Comparison of ENCODE assay signal across 8 cellular contexts in genomic region chr22:31489632-31490495, GRCh38. TPM values are rescaled to one million over a fixed set of nuclear protein-coding genes. Genes with fewer than 3 reads are reported as not detected.
A peak's percentile ranks its signal among the peaks of the same experiment; 100 is the strongest.
DNase-seq lines count a peak whose midpoint lies in the region; ATAC-seq and TF ChIP-seq lines count a peak whose summit lies in the region.

TSS of gene EIF4ENIF1 (minus strand) at chr22:31489842. CDS start at chr22:31488718, 1,124 bp downstream.

- ATAC-seq in HG02943 (IDR thresholded peaks at IDR 0.05; ENCODE audit: low read depth, unreplicated experiment), result peak; percentile 32

- H3K27me3 ChIP-seq in spleen (replicated peaks in 1 of 7), result no peaks in the 10 kb centered on the region

- intact Hi-C loops in spleen (cut with DNase I; ENCODE audit: low total_unique reads), result loop anchor here (10.0 kb wide), 1 partner anchor 145 kb away; no protein-coding TSS in a partner anchor

- H3K4me1 ChIP-seq in spleen, result peaks cover 20 to 84% (median 47%) of the 10 kb centered on the region in 6 donors

- DNase-seq in DMS53 (lab: John Stamatoyannopoulos, UW) (peak; percentile 73), DMS53 treated with DMSO at 0.1 percent for 48 hours (lab: John Stamatoyannopoulos, UW; ENCODE audit: unreplicated experiment) (no peak), NCI-H2196 (lab: John Stamatoyannopoulos, UW; ENCODE audit: unreplicated experiment) (peak; percentile 63), cardiac fibroblast (ENCODE audit: low read depth in 2 of 2) (peak; percentile 86 to 93), iris pigment epithelial cell (ENCODE audit: low read depth) (peak; percentile 86), spleen (peak; percentile 97)
- peak; percentile 59 to 75 (median 72) for DNase-seq in activated CD4-positive, CD25-positive, alpha-beta regulatory T cell (lab: John Stamatoyannopoulos, UW)

- peaks cover 0 to 35% (median 12%) of the 10 kb centered on the region in 6 donors for H3K36me3 ChIP-seq in spleen

- 0 to 1% (median 1%) methylated on average over 30 to 100 of the region's 100 CpGs for WGBS in spleen, 5 donors

- H3K9me3 ChIP-seq in spleen, result no peaks in the 10 kb centered on the region

- TF ChIP-seq POLR2A in spleen (IDR thresholded peaks at IDR 0.05), result peak in 2 of 3 donors; percentile 47 to 64

- H3K27ac ChIP-seq in spleen, result peak within 1 kb of the TSS; percentile 96 to 99 (median 98)

- TF ChIP-seq CTCF in cardiac fibroblast (IDR thresholded peaks at IDR 0.05; ENCODE audit: low read depth, low read length) (no peak), spleen (IDR thresholded peaks at IDR 0.05 in 8 of 11, conservative IDR thresholded peaks at IDR 0.05 in 3 of 11) (no peak)

- H3K4me3 ChIP-seq in cardiac fibroblast (replicated peaks in 1 of 2; ENCODE audit: low read depth in 2 of 2, low read length in 2 of 2) (peak within 1 kb of the TSS; percentile 82 to 92), spleen (peak within 1 kb of the TSS; percentile 76 to 96 (median 87))

RNA-seq across cellular contexts. Expression of gene EIF4ENIF1, which starts in this region (rescaled TPM):
- 10 to 100 TPM; 15.8 to 39.4 (median 36.8) TPM for total RNA-seq in spleen
- 10 to 100 TPM in 1 of 3 donors, 1 to 10 TPM in 2; 7.3 to 12.7 (median 8.0) TPM for polyA plus RNA-seq in spleen
